ENCODE assay signal across 12 cellular contexts in the genomic region with DNA sequence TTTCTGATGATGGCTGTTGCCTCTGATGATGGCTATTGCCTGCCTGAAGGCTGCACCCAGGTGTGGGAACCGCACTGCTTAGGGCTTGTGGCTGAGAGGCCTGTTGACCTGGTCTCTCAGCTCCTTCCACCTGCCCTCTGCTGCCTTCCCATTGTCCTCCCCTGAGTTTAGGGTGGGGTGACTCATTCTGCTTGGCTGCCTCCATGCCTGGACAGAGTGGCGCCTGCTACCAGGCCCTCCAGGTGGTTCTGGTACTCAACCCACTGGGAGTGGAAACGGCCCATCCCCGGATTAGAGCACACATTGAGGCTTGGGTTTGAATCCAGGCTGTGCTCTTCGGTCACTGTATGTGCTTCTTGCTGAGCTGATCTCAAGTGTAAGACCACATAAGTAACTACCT.
"Had no signal": no experiment of that assay in that cellular context is flagged by ENCODE, and none has a peak within 500 bp of the region (broad histone marks: within the 10 kb centered on the region; RNA-seq: fewer than 3 reads in every experiment).

No MANE protein-coding gene starts in this region.

- H3K36me3 ChIP-seq: gastrocnemius medialis, pancreas, suprapubic skin, upper lobe of right lung had no signal

- DNase-seq: activated CD4-positive, alpha-beta T cell treated with anti-CD3 and anti-CD28 coated beads, Interleukin-2, amount 50 U/mL, for 1 hour; caudate nucleus; effector CD4-positive, alpha-beta T cell; gastrocnemius medialis; kidney glomerular epithelial cell; pancreas; stimulated activated CD4-positive, alpha-beta T cell treated with anti-CD3 and anti-CD28 coated beads, Interleukin-4, amount 100 ng/mL, for 1 hour; stimulated activated CD8-positive, alpha-beta memory T cell treated with anti-CD3 and anti-CD28 coated beads, Interleukin-4, amount 100 ng/mL, for 48 hours; stimulated activated naive CD8-positive, alpha-beta T cell treated with anti-CD3 and anti-CD28 coated beads, Interleukin-15, Interleukin-2, amounts not matched to agents 100 U/mL and 50 U/mL, for 24 hours; upper lobe of right lung had no signal

- H3K4me1 ChIP-seq: gastrocnemius medialis, pancreas, suprapubic skin, upper lobe of right lung had no signal

- ATAC-seq: gastrocnemius medialis; pancreas; stimulated activated naive CD8-positive, alpha-beta T cell treated with anti-CD3 and anti-CD28 coated beads, Interleukin-15, Interleukin-2, amounts not matched to agents 100 U/mL and 50 U/mL, for 24 hours; upper lobe of right lung had no signal

- H3K9me3 ChIP-seq: gastrocnemius medialis, pancreas, suprapubic skin, upper lobe of right lung had no signal

- H3K4me3 ChIP-seq: coronary artery, gastrocnemius medialis, pancreas, suprapubic skin, upper lobe of right lung had no signal

- FAIRE-seq: pancreas had no signal

- H3K27me3 ChIP-seq: gastrocnemius medialis, pancreas, upper lobe of right lung had no signal

- H3K27ac ChIP-seq: coronary artery, gastrocnemius medialis, pancreas, suprapubic skin, upper lobe of right lung had no signal
